Comparison of ENCODE assay signal across 1 cellular context in genomic region chr1:43363935-43364525, GRCh38.
TF ChIP-seq lines count a peak whose summit lies in the region.

No MANE protein-coding gene starts in this region.

TF ChIP-seq in SK-N-SH, 30 proteins besides CTCF, POLR2A, EP300 and RAD21:
- TF ChIP-seq NRF1 (IDR thresholded peaks at IDR 0.05; ENCODE audit: low read depth, low read length) (no peak), TAF1 (IDR thresholded peaks at IDR 0.05; ENCODE audit: borderline replicate concordance, low read depth, low read length) (no peak), RCOR1 (IDR thresholded peaks at IDR 0.05; ENCODE audit: low read length) (no peak), TEAD4 (IDR thresholded peaks at IDR 0.05; ENCODE audit: borderline replicate concordance, insufficient read depth) (no peak), NFIC (IDR thresholded peaks at IDR 0.05; ENCODE audit: borderline replicate concordance) (no peak), EZH2phosphoT487 (IDR thresholded peaks at IDR 0.05; ENCODE audit: borderline replicate concordance, low read depth) (no peak), FOSL2 (IDR thresholded peaks at IDR 0.05; ENCODE audit: borderline replicate concordance, low read depth) (no peak), YY1 (IDR thresholded peaks at IDR 0.05; ENCODE audit: low read depth) (no peak), POLR2AphosphoS5 (IDR thresholded peaks at IDR 0.05; ENCODE audit: low read depth, low read length) (no peak; the same call in 1 of the 2 replicates), SMC3 (IDR thresholded peaks at IDR 0.05; ENCODE audit: low read depth, low read length) (no peak), MXI1 (IDR thresholded peaks at IDR 0.05; ENCODE audit: low read depth, low read length) (no peak), SIN3A (IDR thresholded peaks at IDR 0.05; ENCODE audit: borderline replicate concordance, low read depth, low read length) (no peak), FOXM1 (IDR thresholded peaks at IDR 0.05; ENCODE audit: low read depth) (no peak), GABPA (IDR thresholded peaks at IDR 0.05; ENCODE audit: low read depth) (no peak)
- TF ChIP-seq, protein P1, sequence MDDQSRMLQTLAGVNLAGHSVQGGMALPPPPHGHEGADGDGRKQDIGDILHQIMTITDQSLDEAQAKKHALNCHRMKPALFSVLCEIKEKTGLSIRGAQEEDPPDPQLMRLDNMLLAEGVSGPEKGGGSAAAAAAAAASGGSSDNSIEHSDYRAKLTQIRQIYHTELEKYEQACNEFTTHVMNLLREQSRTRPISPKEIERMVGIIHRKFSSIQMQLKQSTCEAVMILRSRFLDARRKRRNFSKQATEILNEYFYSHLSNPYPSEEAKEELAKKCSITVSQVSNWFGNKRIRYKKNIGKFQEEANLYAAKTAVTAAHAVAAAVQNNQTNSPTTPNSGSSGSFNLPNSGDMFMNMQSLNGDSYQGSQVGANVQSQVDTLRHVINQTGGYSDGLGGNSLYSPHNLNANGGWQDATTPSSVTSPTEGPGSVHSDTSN (IDR thresholded peaks at IDR 0.05) = no peak
- TF ChIP-seq, protein P2, sequence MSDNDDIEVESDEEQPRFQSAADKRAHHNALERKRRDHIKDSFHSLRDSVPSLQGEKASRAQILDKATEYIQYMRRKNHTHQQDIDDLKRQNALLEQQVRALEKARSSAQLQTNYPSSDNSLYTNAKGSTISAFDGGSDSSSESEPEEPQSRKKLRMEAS (IDR thresholded peaks at IDR 0.05; ENCODE audit: low read depth) = no peak
- TF ChIP-seq, protein P3, sequence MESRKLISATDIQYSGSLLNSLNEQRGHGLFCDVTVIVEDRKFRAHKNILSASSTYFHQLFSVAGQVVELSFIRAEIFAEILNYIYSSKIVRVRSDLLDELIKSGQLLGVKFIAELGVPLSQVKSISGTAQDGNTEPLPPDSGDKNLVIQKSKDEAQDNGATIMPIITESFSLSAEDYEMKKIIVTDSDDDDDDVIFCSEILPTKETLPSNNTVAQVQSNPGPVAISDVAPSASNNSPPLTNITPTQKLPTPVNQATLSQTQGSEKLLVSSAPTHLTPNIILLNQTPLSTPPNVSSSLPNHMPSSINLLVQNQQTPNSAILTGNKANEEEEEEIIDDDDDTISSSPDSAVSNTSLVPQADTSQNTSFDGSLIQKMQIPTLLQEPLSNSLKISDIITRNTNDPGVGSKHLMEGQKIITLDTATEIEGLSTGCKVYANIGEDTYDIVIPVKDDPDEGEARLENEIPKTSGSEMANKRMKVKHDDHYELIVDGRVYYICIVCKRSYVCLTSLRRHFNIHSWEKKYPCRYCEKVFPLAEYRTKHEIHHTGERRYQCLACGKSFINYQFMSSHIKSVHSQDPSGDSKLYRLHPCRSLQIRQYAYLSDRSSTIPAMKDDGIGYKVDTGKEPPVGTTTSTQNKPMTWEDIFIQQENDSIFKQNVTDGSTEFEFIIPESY (IDR thresholded peaks at IDR 0.05; ENCODE audit: borderline replicate concordance, low read depth) = no peak
